Comparison of ENCODE assay signal across 19 cellular contexts in the genomic region with DNA sequence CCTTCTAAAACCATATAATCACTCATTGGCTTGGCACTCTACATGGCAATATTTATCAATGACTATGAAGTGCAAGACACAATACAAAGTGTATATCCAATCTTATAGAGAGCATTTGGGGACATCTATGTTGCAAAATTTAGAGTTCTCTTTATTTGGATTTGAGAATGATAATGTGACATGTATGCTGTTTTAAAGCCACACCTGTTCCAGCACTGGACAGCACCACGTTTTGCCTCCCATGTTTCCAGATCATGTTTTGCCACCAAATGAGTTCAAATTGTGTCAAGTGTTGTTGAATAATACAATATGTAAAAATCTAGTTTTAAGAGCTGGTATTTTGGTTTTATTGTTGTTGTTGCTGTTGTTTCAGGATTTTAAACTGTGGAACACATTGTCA.
"Had no signal": no experiment of that assay in that cellular context is flagged by ENCODE, and none has a peak within 500 bp of the region (broad histone marks: within the 10 kb centered on the region; RNA-seq: fewer than 3 reads in every experiment).

No MANE protein-coding gene starts in this region.

- H3K4me3 ChIP-seq: colonic mucosa, right atrium auricular region, sigmoid colon, stomach, thoracic aorta, transverse colon had no signal

- H3K4me3 Mint-ChIP-seq: immature natural killer cell; naive thymus-derived CD4-positive, alpha-beta T cell; neural crest cell had no signal

- H3K9me3 Mint-ChIP-seq: immature natural killer cell; naive thymus-derived CD4-positive, alpha-beta T cell; neural crest cell had no signal

- H3K27ac Mint-ChIP-seq: immature natural killer cell; naive thymus-derived CD4-positive, alpha-beta T cell had no signal

- H3K4me1 Mint-ChIP-seq: neural crest cell had no signal

- DNase-seq: colonic mucosa; dermis blood vessel endothelial cell; erythroblast; foreskin keratinocyte; immature natural killer cell; left ventricle myocardium superior; mesendoderm; naive thymus-derived CD4-positive, alpha-beta T cell; posterior cingulate gyrus; sigmoid colon; small intestine; stimulated activated CD4-positive, alpha-beta T cell treated with anti-CD3 and anti-CD28 coated beads, Interleukin-12 subunit alpha, Interleukin-12 subunit beta, amount 100 ng/mL, for 4 hours; stimulated activated naive CD4-positive, alpha-beta T cell; stomach; substantia nigra; transverse colon had no signal

- H3K36me3 Mint-ChIP-seq: immature natural killer cell had no signal

- ATAC-seq: foreskin keratinocyte; left ventricle myocardium superior; naive thymus-derived CD4-positive, alpha-beta T cell had no signal
